In genomic region chr6:2245103-2245953, GRCh38 we compare ENCODE assay signal across 1 cellular context.
TF ChIP-seq lines count a peak whose summit lies in the region.

TSS of gene GMDS (minus strand) at chr6:2245605.

TF ChIP-seq in HepG2, 621 proteins besides CTCF, POLR2A, EP300 and RAD21 (continued from another document and continues in another):
- TF ChIP-seq ZNF121 (CRISPR knock-in tag; IDR thresholded peaks at IDR 0.05) (peak; percentile 92), PHF8 (CRISPR knock-in tag; IDR thresholded peaks at IDR 0.05) (peak; percentile 67), EHMT2 (IDR thresholded peaks at IDR 0.05; ENCODE audit: borderline replicate concordance, low read depth, low read length) (no peak), RXRA (CRISPR knock-in tag; IDR thresholded peaks at IDR 0.05) (no peak), ZNF44 (CRISPR knock-in tag; IDR thresholded peaks at IDR 0.05) (no peak), TP53 (CRISPR knock-in tag; conservative IDR thresholded peaks at IDR 0.05) (0 out of 2 replicates have a peak, but pooled peaks have one; percentile 47), ATF6 (CRISPR knock-in tag; conservative IDR thresholded peaks at IDR 0.05) (no peak; the same call in 1 of the 2 replicates), EEA1 (CRISPR knock-in tag; IDR thresholded peaks at IDR 0.05; ENCODE audit: borderline replicate concordance) (peak; percentile 90; the same call in 1 of the 2 replicates), BATF2 (CRISPR knock-in tag; IDR thresholded peaks at IDR 0.05) (no peak), NR2F1 (CRISPR knock-in tag; IDR thresholded peaks at IDR 0.05) (no peak; a peak in 2 of 4 replicates), HDAC1 (CRISPR knock-in tag; IDR thresholded peaks at IDR 0.05) (peak; percentile 46), MIER3 (CRISPR knock-in tag; IDR thresholded peaks at IDR 0.05; ENCODE audit: borderline replicate concordance) (0 out of 2 replicates have a peak, but pooled peaks have one; percentile 16), SMC3 (IDR thresholded peaks at IDR 0.05; ENCODE audit: low read length) (no peak; the same call in 1 of the 2 replicates), GATAD1 (CRISPR knock-in tag; IDR thresholded peaks at IDR 0.05) (peak; percentile 21; the same call in 1 of the 2 replicates), TRIM24 (CRISPR knock-in tag; IDR thresholded peaks at IDR 0.05) (no peak), HES4 (CRISPR knock-in tag; IDR thresholded peaks at IDR 0.05; ENCODE audit: borderline replicate concordance) (peak; percentile 95), JARID2 (CRISPR knock-in tag; IDR thresholded peaks at IDR 0.05; ENCODE audit: insufficient replicate concordance) (peak; percentile 29), ZFP90 (CRISPR knock-in tag; IDR thresholded peaks at IDR 0.05; ENCODE audit: borderline replicate concordance) (peak; percentile 84; the same call in 1 of the 2 replicates), SNAPC2 (CRISPR knock-in tag; IDR thresholded peaks at IDR 0.05) (0 out of 2 replicates have a peak, but pooled peaks have one; percentile 35), YY1 (IDR thresholded peaks at IDR 0.05; ENCODE audit: insufficient read depth, insufficient replicate concordance, low read depth, low read length) (peak; percentile 85), ONECUT2 (CRISPR knock-in tag; IDR thresholded peaks at IDR 0.05) (no peak), NONO (IDR thresholded peaks at IDR 0.05) (no peak), NONO (CRISPR knock-in tag; conservative IDR thresholded peaks at IDR 0.05) (peak; percentile 84), ZNF724P (CRISPR knock-in tag; IDR thresholded peaks at IDR 0.05; ENCODE audit: borderline replicate concordance) (peak; percentile 96; the same call in 1 of the 2 replicates), ZNF749 (CRISPR knock-in tag; IDR thresholded peaks at IDR 0.05; ENCODE audit: borderline replicate concordance) (peak; percentile 89), THAP11 (CRISPR knock-in tag; IDR thresholded peaks at IDR 0.05) (peak; percentile 59), ZNF180 (CRISPR knock-in tag; IDR thresholded peaks at IDR 0.05; ENCODE audit: borderline replicate concordance, low read depth) (peak; percentile 57; the same call in 1 of the 2 replicates), RELA (CRISPR knock-in tag; IDR thresholded peaks at IDR 0.05) (peak; percentile 78; the same call in 1 of the 2 replicates), ZNF510 (CRISPR knock-in tag; IDR thresholded peaks at IDR 0.05; ENCODE audit: low read depth) (no peak), KLF9 (CRISPR knock-in tag; IDR thresholded peaks at IDR 0.05; ENCODE audit: low read depth) (no peak), XBP1 (CRISPR knock-in tag; IDR thresholded peaks at IDR 0.05) (no peak), ZSCAN22 (CRISPR knock-in tag; IDR thresholded peaks at IDR 0.05) (peak; percentile 83; the same call in 1 of the 2 replicates), ZNF232 (CRISPR knock-in tag; IDR thresholded peaks at IDR 0.05; ENCODE audit: borderline replicate concordance) (no peak), ZNF557 (CRISPR knock-in tag; IDR thresholded peaks at IDR 0.05) (no peak; the same call in 1 of the 2 replicates), ZNF558 (CRISPR knock-in tag; IDR thresholded peaks at IDR 0.05; ENCODE audit: borderline replicate concordance) (peak; percentile 86; the same call in 1 of the 2 replicates), CHCHD3 (CRISPR knock-in tag; IDR thresholded peaks at IDR 0.05) (peak; percentile 98), CEBPB (IDR thresholded peaks at IDR 0.05; ENCODE audit: borderline replicate concordance, low read depth, low read length) (no peak), E2F1 (CRISPR knock-in tag; IDR thresholded peaks at IDR 0.05) (no peak), FOXA3 (CRISPR knock-in tag; IDR thresholded peaks at IDR 0.05) (0 out of 2 replicates have a peak, but pooled peaks have one; percentile 6), POGZ (CRISPR knock-in tag; IDR thresholded peaks at IDR 0.05) (no peak), NR2C2 (CRISPR knock-in tag; IDR thresholded peaks at IDR 0.05; ENCODE audit: borderline replicate concordance) (peak; percentile 42), NR1H2 (CRISPR knock-in tag; IDR thresholded peaks at IDR 0.05; ENCODE audit: borderline replicate concordance, low read depth) (peak; percentile 26; the same call in 1 of the 2 replicates), ZFP82 (CRISPR knock-in tag; IDR thresholded peaks at IDR 0.05; ENCODE audit: borderline replicate concordance) (peak; percentile 48; the same call in 1 of the 2 replicates), ZNF607 (CRISPR knock-in tag; IDR thresholded peaks at IDR 0.05; ENCODE audit: borderline replicate concordance) (no peak; the same call in 1 of the 2 replicates), ZNF274 (CRISPR knock-in tag; IDR thresholded peaks at IDR 0.05) (no peak), SKIL (CRISPR knock-in tag; IDR thresholded peaks at IDR 0.05; ENCODE audit: borderline replicate concordance) (peak; percentile 50; the same call in 1 of the 2 replicates)
- TF ChIP-seq, protein P1, sequence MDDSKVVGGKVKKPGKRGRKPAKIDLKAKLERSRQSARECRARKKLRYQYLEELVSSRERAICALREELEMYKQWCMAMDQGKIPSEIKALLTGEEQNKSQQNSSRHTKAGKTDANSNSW (CRISPR knock-in tag; IDR thresholded peaks at IDR 0.05; ENCODE audit: borderline replicate concordance): peak; percentile 94; the same call in 1 of the 2 replicates
- TF ChIP-seq, protein P2, sequence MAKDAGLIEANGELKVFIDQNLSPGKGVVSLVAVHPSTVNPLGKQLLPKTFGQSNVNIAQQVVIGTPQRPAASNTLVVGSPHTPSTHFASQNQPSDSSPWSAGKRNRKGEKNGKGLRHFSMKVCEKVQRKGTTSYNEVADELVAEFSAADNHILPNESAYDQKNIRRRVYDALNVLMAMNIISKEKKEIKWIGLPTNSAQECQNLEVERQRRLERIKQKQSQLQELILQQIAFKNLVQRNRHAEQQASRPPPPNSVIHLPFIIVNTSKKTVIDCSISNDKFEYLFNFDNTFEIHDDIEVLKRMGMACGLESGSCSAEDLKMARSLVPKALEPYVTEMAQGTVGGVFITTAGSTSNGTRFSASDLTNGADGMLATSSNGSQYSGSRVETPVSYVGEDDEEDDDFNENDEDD (CRISPR knock-in tag; IDR thresholded peaks at IDR 0.05; ENCODE audit: borderline replicate concordance): peak; percentile 80; the same call in 1 of the 2 replicates
- TF ChIP-seq, protein P3, sequence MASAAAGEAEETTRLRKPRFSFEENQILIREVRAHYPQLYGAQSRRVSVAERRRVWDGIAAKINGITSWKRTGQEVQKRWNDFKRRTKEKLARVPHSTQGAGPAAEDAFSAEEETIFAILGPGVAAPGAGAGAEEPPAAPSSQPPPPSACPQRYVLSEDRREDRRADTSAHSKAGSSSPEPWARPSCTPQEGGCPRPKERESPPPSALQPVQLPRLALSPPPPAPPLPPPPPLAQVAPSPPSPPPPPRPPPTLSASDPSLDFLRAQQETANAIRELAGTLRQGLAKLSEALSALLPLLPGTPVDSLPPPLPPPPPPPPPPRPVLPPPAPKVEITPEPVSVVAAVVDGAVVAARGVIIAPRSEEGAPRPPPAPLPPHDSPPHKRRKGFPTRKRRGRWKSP (CRISPR knock-in tag; IDR thresholded peaks at IDR 0.05): peak; percentile 5; the same call in 1 of the 2 replicates
- TF ChIP-seq, protein P4, sequence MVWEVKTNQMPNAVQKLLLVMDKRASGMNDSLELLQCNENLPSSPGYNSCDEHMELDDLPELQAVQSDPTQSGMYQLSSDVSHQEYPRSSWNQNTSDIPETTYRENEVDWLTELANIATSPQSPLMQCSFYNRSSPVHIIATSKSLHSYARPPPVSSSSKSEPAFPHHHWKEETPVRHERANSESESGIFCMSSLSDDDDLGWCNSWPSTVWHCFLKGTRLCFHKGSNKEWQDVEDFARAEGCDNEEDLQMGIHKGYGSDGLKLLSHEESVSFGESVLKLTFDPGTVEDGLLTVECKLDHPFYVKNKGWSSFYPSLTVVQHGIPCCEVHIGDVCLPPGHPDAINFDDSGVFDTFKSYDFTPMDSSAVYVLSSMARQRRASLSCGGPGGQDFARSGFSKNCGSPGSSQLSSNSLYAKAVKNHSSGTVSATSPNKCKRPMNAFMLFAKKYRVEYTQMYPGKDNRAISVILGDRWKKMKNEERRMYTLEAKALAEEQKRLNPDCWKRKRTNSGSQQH (CRISPR knock-in tag; IDR thresholded peaks at IDR 0.05; ENCODE audit: low read depth): peak; percentile 27; the same call in 1 of the 2 replicates
- TF ChIP-seq, protein P5, sequence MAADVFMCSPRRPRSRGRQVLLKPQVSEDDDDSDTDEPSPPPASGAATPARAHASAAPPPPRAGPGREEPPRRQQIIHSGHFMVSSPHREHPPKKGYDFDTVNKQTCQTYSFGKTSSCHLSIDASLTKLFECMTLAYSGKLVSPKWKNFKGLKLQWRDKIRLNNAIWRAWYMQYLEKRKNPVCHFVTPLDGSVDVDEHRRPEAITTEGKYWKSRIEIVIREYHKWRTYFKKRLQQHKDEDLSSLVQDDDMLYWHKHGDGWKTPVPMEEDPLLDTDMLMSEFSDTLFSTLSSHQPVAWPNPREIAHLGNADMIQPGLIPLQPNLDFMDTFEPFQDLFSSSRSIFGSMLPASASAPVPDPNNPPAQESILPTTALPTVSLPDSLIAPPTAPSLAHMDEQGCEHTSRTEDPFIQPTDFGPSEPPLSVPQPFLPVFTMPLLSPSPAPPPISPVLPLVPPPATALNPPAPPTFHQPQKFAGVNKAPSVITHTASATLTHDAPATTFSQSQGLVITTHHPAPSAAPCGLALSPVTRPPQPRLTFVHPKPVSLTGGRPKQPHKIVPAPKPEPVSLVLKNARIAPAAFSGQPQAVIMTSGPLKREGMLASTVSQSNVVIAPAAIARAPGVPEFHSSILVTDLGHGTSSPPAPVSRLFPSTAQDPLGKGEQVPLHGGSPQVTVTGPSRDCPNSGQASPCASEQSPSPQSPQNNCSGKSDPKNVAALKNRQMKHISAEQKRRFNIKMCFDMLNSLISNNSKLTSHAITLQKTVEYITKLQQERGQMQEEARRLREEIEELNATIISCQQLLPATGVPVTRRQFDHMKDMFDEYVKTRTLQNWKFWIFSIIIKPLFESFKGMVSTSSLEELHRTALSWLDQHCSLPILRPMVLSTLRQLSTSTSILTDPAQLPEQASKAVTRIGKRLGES (CRISPR knock-in tag; IDR thresholded peaks at IDR 0.05; ENCODE audit: borderline replicate concordance): peak; percentile 49; the same call in 1 of the 2 replicates
- TF ChIP-seq, protein P6, sequence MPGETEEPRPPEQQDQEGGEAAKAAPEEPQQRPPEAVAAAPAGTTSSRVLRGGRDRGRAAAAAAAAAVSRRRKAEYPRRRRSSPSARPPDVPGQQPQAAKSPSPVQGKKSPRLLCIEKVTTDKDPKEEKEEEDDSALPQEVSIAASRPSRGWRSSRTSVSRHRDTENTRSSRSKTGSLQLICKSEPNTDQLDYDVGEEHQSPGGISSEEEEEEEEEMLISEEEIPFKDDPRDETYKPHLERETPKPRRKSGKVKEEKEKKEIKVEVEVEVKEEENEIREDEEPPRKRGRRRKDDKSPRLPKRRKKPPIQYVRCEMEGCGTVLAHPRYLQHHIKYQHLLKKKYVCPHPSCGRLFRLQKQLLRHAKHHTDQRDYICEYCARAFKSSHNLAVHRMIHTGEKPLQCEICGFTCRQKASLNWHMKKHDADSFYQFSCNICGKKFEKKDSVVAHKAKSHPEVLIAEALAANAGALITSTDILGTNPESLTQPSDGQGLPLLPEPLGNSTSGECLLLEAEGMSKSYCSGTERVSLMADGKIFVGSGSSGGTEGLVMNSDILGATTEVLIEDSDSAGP (CRISPR knock-in tag; IDR thresholded peaks at IDR 0.05; ENCODE audit: borderline replicate concordance): peak; percentile 59
